ENCODE assay signal across 8 cellular contexts in genomic region chr14:60722163-60722835, GRCh38. TPM values are rescaled to one million over a fixed set of nuclear protein-coding genes. Genes with fewer than 3 reads are reported as not detected.
DNase-seq lines count a peak whose midpoint lies in the region; ATAC-seq and TF ChIP-seq lines count a peak whose summit lies in the region.

No MANE protein-coding gene starts in this region.

- TF ChIP-seq CTCF in activated B cell treated with CpG ODN at 0.5 μM for 24 hours (IDR thresholded peaks at IDR 0.05) (no peak), endodermal cell (conservative IDR thresholded peaks at IDR 0.05) (no peak), upper lobe of right lung (IDR thresholded peaks at IDR 0.05) (no peak)

- DNase-seq in AG20443 (ENCODE audit: low spot score) = peak; percentile 66
- peak; percentile 67 for DNase-seq in NCI-H1092 treated with DMSO at 0.1 percent for 48 hours (lab: John Stamatoyannopoulos, UW)
- peak; percentile 25 for DNase-seq in activated B cell treated with CpG ODN at 0.5 μM for 24 hours
- DNase-seq in endodermal cell = peak; percentile 88
- peak; percentile 86 for DNase-seq in myocyte (ENCODE audit: low read depth)
- peak; percentile 65 for DNase-seq in upper lobe of right lung
- DNase-seq in GDM1 (lab: John Stamatoyannopoulos, UW) = no peak

- intact Hi-C loops in activated B cell treated with CpG ODN at 0.5 μM for 24 hours (cut with micrococcal nuclease) (loop anchor here (1.0 to 5.0 kb wide), 5 partner anchors 31 to 395 kb away; no protein-coding TSS in a partner anchor), upper lobe of right lung (cut with DNase I) (no loop called here)

- CTCF ChIA-PET in activated B cell treated with CpG ODN at 0.5 μM for 24 hours (lab: Charles Lee) = interaction anchor here (0.6 to 1.5 kb wide), 2 partner anchors 10 to 74 kb away, joined by 3 to 6 read pairs; no protein-coding TSS in a partner anchor

- H3K4me3 ChIP-seq in endodermal cell (ENCODE audit: low read length) = peak overlapping the region; percentile 83
- H3K4me3 ChIP-seq in upper lobe of right lung = peak overlapping the region; percentile 68

- POLR2A ChIA-PET in activated B cell treated with CpG ODN at 0.5 μM for 24 hours (lab: Charles Lee) = interaction anchor here (0.7 to 1.2 kb wide), 2 partner anchors 10 to 66 kb away, joined by 3 to 6 read pairs; no protein-coding TSS in a partner anchor

- no peak overlapping the region for H3K27ac Mint-ChIP-seq in activated B cell treated with CpG ODN at 0.5 μM for 24 hours
- H3K27ac Mint-ChIP-seq in endodermal cell = peak overlapping the region; percentile 87

- H3K27me3 Mint-ChIP-seq in activated B cell treated with CpG ODN at 0.5 μM for 24 hours = peaks cover 61% of the 10 kb centered on the region
- peaks cover 38% of the 10 kb centered on the region for H3K27me3 Mint-ChIP-seq in endodermal cell (ENCODE audit: insufficient read depth)

- H3K9me3 Mint-ChIP-seq in activated B cell treated with CpG ODN at 0.5 μM for 24 hours (peaks cover under 1% of the 10 kb centered on the region), endodermal cell (no peaks in the 10 kb centered on the region)

- H3K9me3 ChIP-seq in endodermal cell (ENCODE audit: control insufficient read depth, low read length) (no peaks in the 10 kb centered on the region), upper lobe of right lung (no peaks in the 10 kb centered on the region)

- H3K36me3 ChIP-seq in endodermal cell (ENCODE audit: control insufficient read depth, insufficient read depth, low read length) (peaks cover 18% of the 10 kb centered on the region), upper lobe of right lung (no peaks in the 10 kb centered on the region)

- H3K27me3 ChIP-seq in endodermal cell (ENCODE audit: control insufficient read depth, insufficient read depth, low read length, poor library complexity, severe bottlenecking) (peaks cover 21% of the 10 kb centered on the region), upper lobe of right lung (peaks cover 39% of the 10 kb centered on the region)

- H3K9ac ChIP-seq in endodermal cell (ENCODE audit: extremely low read depth, low read length, poor library complexity, severe bottlenecking) = peak overlapping the region; percentile 52

- peak; percentile 33 for ATAC-seq in GM19463 (IDR thresholded peaks at IDR 0.05; ENCODE audit: unreplicated experiment)
- no peak for ATAC-seq in activated B cell treated with CpG ODN at 0.5 μM for 24 hours (ENCODE audit: low read depth)
- peak; percentile 8 for ATAC-seq in upper lobe of right lung

- H3K4me3 Mint-ChIP-seq in activated B cell treated with CpG ODN at 0.5 μM for 24 hours = peak overlapping the region; percentile 87
- peak overlapping the region; percentile 86 for H3K4me3 Mint-ChIP-seq in endodermal cell

- H3K36me3 Mint-ChIP-seq in activated B cell treated with CpG ODN at 0.5 μM for 24 hours (ENCODE audit: low read depth) = no peaks in the 10 kb centered on the region
- peaks cover 7% of the 10 kb centered on the region for H3K36me3 Mint-ChIP-seq in endodermal cell (ENCODE audit: low read depth)

- WGBS in endodermal cell (ENCODE audit: insufficient coverage in 1 of 2, insufficient read length in 1 of 2), 2 experiments = 0 to 1% methylated on average over 12 to 50 of the region's 50 CpGs

- H3K27ac ChIP-seq in endodermal cell (ENCODE audit: low read depth, low read length) (no peak overlapping the region), upper lobe of right lung (no peak overlapping the region)

- peaks cover 22% of the 10 kb centered on the region for H3K4me1 Mint-ChIP-seq in activated B cell treated with CpG ODN at 0.5 μM for 24 hours
- peaks cover 27% of the 10 kb centered on the region for H3K4me1 Mint-ChIP-seq in endodermal cell

- H3K4me1 ChIP-seq in endodermal cell (ENCODE audit: control insufficient read depth, insufficient read depth, low read length) (peaks cover 8% of the 10 kb centered on the region), upper lobe of right lung (peaks cover 16% of the 10 kb centered on the region)

RNA-seq across cellular contexts. Expression of gene SIX4, which starts 1.9 kb away (rescaled TPM):
- total RNA-seq in activated B cell treated with CpG ODN at 0.5 μM for 24 hours (not detected in 2 replicates), endodermal cell (1 to 10 TPM; 5.6 to 9.8 TPM), myocyte (49.9 and 62.6 TPM in 2 replicates), upper lobe of right lung (0.69 TPM)
- polyA plus RNA-seq in endodermal cell (2013, experiment 1 of 2) = 8.8 TPM
- polyA plus RNA-seq in endodermal cell (2013, experiment 2 of 2) = 9.7 TPM
- polyA plus RNA-seq in myocyte (2012) = 6.1 TPM

RNA-seq across cellular contexts. Expression of gene MNAT1, which starts 12.3 kb away (rescaled TPM):
- 33.6 and 37.1 TPM in 2 replicates for total RNA-seq in activated B cell treated with CpG ODN at 0.5 μM for 24 hours
- total RNA-seq in endodermal cell = 10 to 100 TPM; 36.8 to 42.6 TPM
- 48.3 TPM for polyA plus RNA-seq in endodermal cell (2013, experiment 1 of 2)
- polyA plus RNA-seq in endodermal cell (2013, experiment 2 of 2) = 45.1 TPM
- total RNA-seq in myocyte = 83.7 and 88.6 TPM in 2 replicates
- polyA plus RNA-seq in myocyte (2012) = 33.6 TPM
- 25.5 TPM for total RNA-seq in upper lobe of right lung
